Comparison of ENCODE assay signal across 12 cellular contexts in the genomic region with DNA sequence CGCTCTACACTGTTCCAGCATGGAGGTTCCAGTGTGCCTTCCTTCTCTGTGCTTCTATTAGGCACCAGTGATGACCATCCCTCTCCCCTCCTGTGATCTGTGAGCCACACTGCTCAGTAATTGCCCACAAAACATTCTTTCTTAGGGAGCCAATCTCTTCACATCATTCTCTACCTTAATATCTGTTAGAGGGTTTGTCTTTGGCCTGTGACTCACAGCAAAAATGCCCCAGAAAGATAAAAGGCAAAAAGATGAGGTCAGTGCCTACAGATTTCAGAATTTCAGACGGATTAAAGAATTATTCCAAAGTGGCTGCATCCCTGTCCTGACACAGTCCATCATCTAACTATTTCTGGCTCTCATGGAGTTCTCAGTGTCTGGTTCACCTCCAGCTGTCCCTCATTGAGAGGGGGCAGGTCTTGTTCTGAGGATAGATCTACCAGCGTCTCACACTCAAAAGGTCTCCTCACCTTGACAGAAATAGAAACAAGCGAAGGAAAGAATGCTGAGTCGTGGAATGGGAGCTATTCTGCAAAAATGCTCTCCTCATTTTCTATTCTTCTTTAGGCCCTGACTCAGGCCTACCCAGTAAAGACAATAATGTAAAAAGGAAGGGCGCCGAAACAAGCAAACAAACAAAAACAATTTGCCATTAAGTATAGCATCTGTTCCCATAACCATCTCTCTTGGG.
"Had no signal": no experiment of that assay in that cellular context is flagged by ENCODE, and none has a peak within 500 bp of the region (broad histone marks: within the 10 kb centered on the region; RNA-seq: fewer than 3 reads in every experiment).

No MANE protein-coding gene starts in this region.

- H3K27me3 ChIP-seq: ascending aorta, gastroesophageal sphincter, transverse colon had no signal

- DNase-seq: activated CD4-positive, alpha-beta memory T cell treated with anti-CD3 and anti-CD28 coated beads for 36 hours; activated CD8-positive, alpha-beta memory T cell treated with anti-CD3 and anti-CD28 coated beads, Interleukin-2, amount 50 U/mL, for 48 hours; activated naive CD4-positive, alpha-beta T cell; caudate nucleus; cortex of kidney; effector memory CD4-positive, alpha-beta T cell; retina; substantia nigra; transverse colon had no signal

- H3K27me3 Mint-ChIP-seq: activated CD4-positive, alpha-beta memory T cell treated with anti-CD3 and anti-CD28 coated beads for 36 hours had no signal

- H3K4me3 Mint-ChIP-seq: activated CD4-positive, alpha-beta memory T cell treated with anti-CD3 and anti-CD28 coated beads for 36 hours had no signal

- H3K9me3 ChIP-seq: ascending aorta, gastroesophageal sphincter, transverse colon had no signal

- H3K36me3 ChIP-seq: ascending aorta, transverse colon had no signal

- H3K27ac ChIP-seq: ascending aorta, gastroesophageal sphincter, skin epidermis, transverse colon had no signal

- H3K9me3 Mint-ChIP-seq: activated CD4-positive, alpha-beta memory T cell treated with anti-CD3 and anti-CD28 coated beads for 36 hours had no signal

- ATAC-seq: gastroesophageal sphincter had no signal

- H3K27ac Mint-ChIP-seq: activated CD4-positive, alpha-beta memory T cell treated with anti-CD3 and anti-CD28 coated beads for 36 hours had no signal

- H3K4me1 ChIP-seq: ascending aorta, transverse colon had no signal

- H3K4me3 ChIP-seq: ascending aorta, gastroesophageal sphincter, skin epidermis, transverse colon had no signal
